Comparison of ENCODE assay signal across 8 cellular contexts in genomic region chr1:247332901-247333361, GRCh38.
DNase-seq lines count a peak whose midpoint lies in the region; ATAC-seq and TF ChIP-seq lines count a peak whose summit lies in the region.

No MANE protein-coding gene starts in this region.

- ATAC-seq in GM21526 (IDR thresholded peaks at IDR 0.05; ENCODE audit: low FRiP score, unreplicated experiment): no peak

- peak overlapping the region in 4 of 5 donors; percentile 48 to 76 (median 53) for H3K9ac ChIP-seq in subcutaneous abdominal adipose tissue (ENCODE audit: low read length in 5 of 5)

- DNase-seq in EL: peak; percentile 37
- DNase-seq in NCI-H69 (lab: John Stamatoyannopoulos, UW): peak; percentile 73
- peak; percentile 27 to 34 for DNase-seq in cardiac fibroblast (ENCODE audit: low read depth in 2 of 2)
- DNase-seq in left kidney (ENCODE audit: low read depth, low spot score): peak; percentile 71
- no peak for DNase-seq in stimulated activated CD4-positive, alpha-beta T cell treated with anti-CD3 and anti-CD28 coated beads, Interleukin-12 subunit alpha, Interleukin-12 subunit beta, amount 100 ng/mL, for 4 hours
- no peak for DNase-seq in dedifferentiated amniotic fluid mesenchymal stem cell (ENCODE audit: extremely low spot score)

- TF ChIP-seq CTCF in cardiac fibroblast (IDR thresholded peaks at IDR 0.05; ENCODE audit: low read depth, low read length): no peak

- H3K27me3 ChIP-seq in subcutaneous abdominal adipose tissue (ENCODE audit: control insufficient read depth in 5 of 5, insufficient read depth in 4 of 5, low read length in 5 of 5): no peaks in the 10 kb centered on the region

- H3K4me3 ChIP-seq in cardiac fibroblast (replicated peaks in 1 of 2; ENCODE audit: low read depth in 2 of 2, low read length in 2 of 2) (peak overlapping the region; percentile 64 to 91), subcutaneous abdominal adipose tissue (ENCODE audit: low read depth in 1 of 5, low read length in 5 of 5) (peak overlapping the region; percentile 54 to 88 (median 78))

- peaks cover 5 to 42% (median 28%) of the 10 kb centered on the region in 5 donors for H3K4me1 ChIP-seq in subcutaneous abdominal adipose tissue (ENCODE audit: control insufficient read depth in 5 of 5, insufficient read depth in 5 of 5, low read length in 5 of 5)

- peaks cover 0 to 22% (median 14%) of the 10 kb centered on the region in 5 donors for H3K36me3 ChIP-seq in subcutaneous abdominal adipose tissue (ENCODE audit: control insufficient read depth in 5 of 5, insufficient read depth in 5 of 5, low read length in 5 of 5)

- peak overlapping the region; percentile 33 for H3K27ac ChIP-seq in subcutaneous abdominal adipose tissue (ENCODE audit: low read depth, low read length)

- no peaks in the 10 kb centered on the region for H3K9me3 ChIP-seq in subcutaneous abdominal adipose tissue (ENCODE audit: control insufficient read depth in 5 of 5, low read length in 5 of 5)

Comparison
In these comparisons a context has a peak if more than half of its experiments do, and no peak if none do; other contexts are left out.
1. DNase-seq: peak in EL (single experiment), NCI-H69 (single experiment), cardiac fibroblast (2 of 2) and left kidney (single experiment); none in stimulated activated CD4-positive, alpha-beta T cell treated with anti-CD3 and anti-CD28 coated beads, Interleukin-12 subunit alpha, Interleukin-12 subunit beta, amount 100 ng/mL, for 4 hours (single experiment) and dedifferentiated amniotic fluid mesenchymal stem cell (single experiment).